In genomic region chr10:1084011-1084950, GRCh38 we compare ENCODE assay signal across 35 cellular contexts. TPM values are rescaled to one million over a fixed set of nuclear protein-coding genes. Genes with fewer than 3 reads are reported as not detected.
"Had no signal": no experiment of that assay in that cellular context is flagged by ENCODE, and none has a peak within 500 bp of the region (broad histone marks: within the 10 kb centered on the region; RNA-seq: fewer than 3 reads in every experiment).

No MANE protein-coding gene starts in this region.

- H3K36me3 ChIP-seq: WERI-Rb-1 had no signal

- H3K4me3 Mint-ChIP-seq: activated CD4-positive, alpha-beta memory T cell treated with anti-CD3 and anti-CD28 coated beads for 36 hours; activated CD4-positive, alpha-beta T cell treated with anti-CD3 and anti-CD28 coated beads, Interleukin-2, amount 10 ng/mL, durations not matched to agents 24 days and 14 days; activated naive CD8-positive, alpha-beta T cell; activated T-cell treated with anti-CD3 and anti-CD28 coated beads, Interleukin-2, amount 50 U/mL, for 4 hours; activated T-helper 17 cell treated with anti-CD3 and anti-CD28 coated beads, Interleukin-2, amount 50 U/mL, for 72 hours; mesothelial cell of epicardium; naive thymus-derived CD8-positive, alpha-beta T cell; stimulated activated naive CD8-positive, alpha-beta T cell treated with anti-CD3 and anti-CD28 coated beads, Interleukin-15, Interleukin-2, amounts not matched to agents 100 ng/mL and 50 ng/mL, for 24 hours; T-helper 17 cell had no signal

- H3K9me3 Mint-ChIP-seq: activated CD4-positive, alpha-beta memory T cell treated with anti-CD3 and anti-CD28 coated beads for 36 hours; activated CD4-positive, alpha-beta T cell treated with anti-CD3 and anti-CD28 coated beads, Interleukin-2, amount 10 ng/mL, durations not matched to agents 24 days and 14 days; activated T-cell treated with anti-CD3 and anti-CD28 coated beads, Interleukin-2, amount 50 U/mL, for 4 hours; activated T-helper 17 cell treated with anti-CD3 and anti-CD28 coated beads, Interleukin-2, amount 50 U/mL, for 72 hours; mesothelial cell of epicardium; stimulated activated naive CD8-positive, alpha-beta T cell treated with anti-CD3 and anti-CD28 coated beads, Interleukin-15, Interleukin-2, amounts not matched to agents 100 ng/mL and 50 ng/mL, for 24 hours had no signal

- H3K27me3 ChIP-seq: ascending aorta, brain microvascular endothelial cell, neutrophil, right lobe of liver, upper lobe of left lung, vagina had no signal

- H3K4me3 ChIP-seq: ascending aorta, right lobe of liver, skin epidermis, upper lobe of left lung, vagina had no signal

- H3K9me3 ChIP-seq: ascending aorta, neutrophil, right lobe of liver, upper lobe of left lung, vagina had no signal

- H3K27me3 Mint-ChIP-seq: activated CD4-positive, alpha-beta memory T cell treated with anti-CD3 and anti-CD28 coated beads for 36 hours; activated CD4-positive, alpha-beta T cell treated with anti-CD3 and anti-CD28 coated beads, Interleukin-2, amount 10 ng/mL, durations not matched to agents 24 days and 14 days; activated naive CD8-positive, alpha-beta T cell; activated T-helper 17 cell treated with anti-CD3 and anti-CD28 coated beads, Interleukin-2, amount 50 U/mL, for 72 hours; naive thymus-derived CD8-positive, alpha-beta T cell; stimulated activated naive CD8-positive, alpha-beta T cell treated with anti-CD3 and anti-CD28 coated beads, Interleukin-15, Interleukin-2, amounts not matched to agents 100 ng/mL and 50 ng/mL, for 24 hours; T-helper 17 cell had no signal

- H3K27ac Mint-ChIP-seq: activated CD4-positive, alpha-beta memory T cell treated with anti-CD3 and anti-CD28 coated beads for 36 hours; activated CD4-positive, alpha-beta T cell treated with anti-CD3 and anti-CD28 coated beads, Interleukin-2, amount 10 ng/mL, durations not matched to agents 24 days and 14 days; activated naive CD8-positive, alpha-beta T cell; activated T-helper 17 cell treated with anti-CD3 and anti-CD28 coated beads, Interleukin-2, amount 50 U/mL, for 72 hours; mesothelial cell of epicardium; stimulated activated naive CD8-positive, alpha-beta T cell treated with anti-CD3 and anti-CD28 coated beads, Interleukin-15, Interleukin-2, amounts not matched to agents 100 ng/mL and 50 ng/mL, for 24 hours; T-helper 17 cell had no signal

- H3K27ac ChIP-seq: ascending aorta, brain microvascular endothelial cell, right lobe of liver, skin epidermis, upper lobe of left lung, vagina, WERI-Rb-1 had no signal

- H3K4me1 ChIP-seq: ascending aorta, right lobe of liver, upper lobe of left lung, vagina had no signal

- ATAC-seq: activated T-cell treated with anti-CD3 and anti-CD28 coated beads, Interleukin-2, amount 50 U/mL, for 4 hours; activated T-helper 17 cell treated with anti-CD3 and anti-CD28 coated beads, Interleukin-2, amount 50 U/mL, for 72 hours; left cardiac atrium; naive thymus-derived CD8-positive, alpha-beta T cell; right lobe of liver; T-helper 17 cell had no signal

- H3K4me1 Mint-ChIP-seq: mesothelial cell of epicardium had no signal

- DNase-seq: activated CD4-positive, alpha-beta memory T cell treated with anti-CD3 and anti-CD28 coated beads for 36 hours; activated CD4-positive, alpha-beta T cell treated with anti-CD3 and anti-CD28 coated beads, Interleukin-2, amount 10 ng/mL, durations not matched to agents 24 days and 14 days; activated CD4-positive, CD25-positive, alpha-beta regulatory T cell treated with anti-CD3 and anti-CD28 coated beads, Interleukin-2, amount 50 U/mL, for 72 hours; activated naive CD4-positive, alpha-beta T cell; activated T-cell treated with anti-CD3 and anti-CD28 coated beads, Interleukin-2, amount 50 U/mL, for 4 hours; brain microvascular endothelial cell; caudate nucleus; cortex of kidney; foreskin fibroblast; hippocampal formation; left cardiac atrium; naive thymus-derived CD8-positive, alpha-beta T cell; stimulated activated CD4-positive, alpha-beta T cell treated with anti-CD3 and anti-CD28 coated beads, Interleukin-12 subunit alpha, Interleukin-12 subunit beta, amount 100 ng/mL, for 4 hours; stimulated activated CD4-positive, alpha-beta T cell treated with anti-CD3 and anti-CD28 coated beads, Interleukin-4, amount 100 ng/mL, for 1 hour; T-helper 17 cell; T1000; WERI-Rb-1 had no signal

RNA-seq across cellular contexts. Expression of gene IDI2, which starts 58.6 kb away (rescaled TPM):
- total RNA-seq: activated CD4-positive, alpha-beta memory T cell treated with anti-CD3 and anti-CD28 coated beads for 36 hours; activated CD4-positive, alpha-beta T cell treated with anti-CD3 and anti-CD28 coated beads, Interleukin-2, amount 10 ng/mL, durations not matched to agents 24 days and 14 days; activated T-cell treated with anti-CD3 and anti-CD28 coated beads, Interleukin-2, amount 50 U/mL, for 4 hours; ascending aorta; chondrocyte; endothelial cell of umbilical vein; left cardiac atrium; liver; mesothelial cell of epicardium; naive thymus-derived CD8-positive, alpha-beta T cell; osteocyte; posterior vena cava; right lobe of liver; subcutaneous adipose tissue; T-helper 17 cell; upper lobe of left lung; vagina had no signal
- polyA plus RNA-seq: endothelial cell of umbilical vein; esophagus; keratinocyte; liver; naive thymus-derived CD8-positive, alpha-beta T cell had no signal
